In genomic region chr5:79186021-79186420, GRCh38 we compare ENCODE assay signal across 22 cellular contexts.
"Had no signal": no experiment of that assay in that cellular context is flagged by ENCODE, and none has a peak within 500 bp of the region (broad histone marks: within the 10 kb centered on the region; RNA-seq: fewer than 3 reads in every experiment).

No MANE protein-coding gene starts in this region.

- H3K9me3 ChIP-seq: ovary, psoas muscle, spleen, testis, tibial artery had no signal

- DNase-seq: cerebellar nuclear complex; effector CD8-positive, alpha-beta T cell; endodermal cell; foreskin fibroblast; glutamatergic neuron; natural killer cell; occipital lobe; ovary; posterior cingulate gyrus; psoas muscle; right cardiac atrium; spleen; stimulated activated CD4-positive, alpha-beta T cell treated with anti-CD3 and anti-CD28 coated beads, Interleukin-4, amount 100 ng/mL, for 4 hours; stimulated activated naive CD8-positive, alpha-beta T cell treated with anti-CD3 and anti-CD28 coated beads, Interleukin-15, Interleukin-2, amounts not matched to agents 100 U/mL and 50 U/mL, for 24 hours; substantia nigra; testis; tibial artery had no signal

- H3K4me1 ChIP-seq: psoas muscle, spleen, testis, tibial artery had no signal

- H3K36me3 ChIP-seq: ovary, spleen, tibial artery had no signal

- H3K27ac ChIP-seq: epithelial cell of prostate, ovary, psoas muscle, skin epidermis, spleen, testis, tibial artery had no signal

- H3K27me3 ChIP-seq: ovary, spleen, testis, tibial artery had no signal

- H3K4me3 ChIP-seq: lung, ovary, psoas muscle, skin epidermis, spleen, testis, tibial artery had no signal

- ATAC-seq: esophagus mucosa; natural killer cell; psoas muscle; right cardiac atrium; stimulated activated memory B cell treated with anti-CD40 and anti-IgM and Interleukin-4, amounts not matched to agents 10 μg/mL and 1 μg/mL and 100 μg/mL, for 72 hours; stimulated activated naive CD8-positive, alpha-beta T cell treated with anti-CD3 and anti-CD28 coated beads, Interleukin-15, Interleukin-2, amounts not matched to agents 100 U/mL and 50 U/mL, for 24 hours had no signal
